ENCODE assay signal across 21 cellular contexts in the genomic region with DNA sequence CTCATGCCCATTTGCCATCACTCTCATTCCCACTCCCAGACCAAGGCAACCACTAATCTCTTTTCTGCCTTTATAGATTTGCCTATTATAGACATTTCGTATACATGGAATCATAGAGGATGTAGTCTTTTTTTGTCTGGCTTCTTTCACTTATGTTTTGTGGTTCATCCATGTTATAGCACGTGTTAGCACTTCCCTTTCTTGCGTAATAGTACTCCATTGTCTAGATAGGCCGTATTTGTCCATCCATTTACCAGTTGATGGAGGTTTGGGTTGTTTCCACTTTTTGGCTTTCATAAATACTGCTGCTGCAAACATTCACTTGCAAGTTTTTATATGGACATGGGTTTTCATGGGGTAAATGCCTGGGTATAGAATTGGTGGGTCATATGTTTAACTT. TPM values are rescaled to one million over a fixed set of nuclear protein-coding genes. Genes with fewer than 3 reads are reported as not detected.
"Had no signal": no experiment of that assay in that cellular context is flagged by ENCODE, and none has a peak within 500 bp of the region (broad histone marks: within the 10 kb centered on the region; RNA-seq: fewer than 3 reads in every experiment).

No MANE protein-coding gene starts in this region.

- H3K27ac ChIP-seq: cardiac muscle cell, esophagus squamous epithelium, heart right ventricle, neural progenitor cell, thyroid gland had no signal

- H3K36me3 ChIP-seq: cardiac muscle cell, esophagus squamous epithelium, heart right ventricle, thyroid gland had no signal

- H3K4me1 ChIP-seq: esophagus squamous epithelium, heart right ventricle, neural progenitor cell, thyroid gland had no signal

- H3K9me3 ChIP-seq: esophagus squamous epithelium, heart right ventricle, mucosa of descending colon, thyroid gland had no signal

- H3K27me3 ChIP-seq: cardiac muscle cell, esophagus squamous epithelium, neural progenitor cell, thyroid gland had no signal

- H3K4me3 ChIP-seq: cardiac muscle cell, esophagus squamous epithelium, heart right ventricle, mucosa of descending colon, neural progenitor cell, thyroid gland had no signal

- DNase-seq: activated CD4-positive, alpha-beta T cell treated with anti-CD3 and anti-CD28 coated beads, Interleukin-2, amount 50 U/mL, for 4 hours; activated naive CD8-positive, alpha-beta T cell treated with anti-CD3 and anti-CD28 coated beads for 36 hours; amniotic stem cell; dermis blood vessel endothelial cell; effector memory CD8-positive, alpha-beta T cell; esophagus squamous epithelium; heart right ventricle; mucosa of descending colon; naive B cell; stimulated activated CD4-positive, alpha-beta T cell treated with anti-CD3 and anti-CD28 coated beads, Interleukin-12 subunit alpha, Interleukin-12 subunit beta, amount 100 ng/mL, for 4 hours; stimulated activated CD4-positive, alpha-beta T cell treated with anti-CD3 and anti-CD28 coated beads, Interleukin-1b, Interleukin-23, amount 100 ng/mL, for 48 hours; stimulated activated CD8-positive, alpha-beta memory T cell treated with anti-CD3 and anti-CD28 coated beads, Interleukin-4, amount 100 ng/mL, for 48 hours; stimulated activated naive CD4-positive, alpha-beta T cell; thyroid gland had no signal

- H2AFZ ChIP-seq: neural progenitor cell had no signal

- H3K9ac ChIP-seq: neural progenitor cell had no signal

- H3K4me2 ChIP-seq: neural progenitor cell had no signal

RNA-seq across cellular contexts. Expression of a gene that starts 56.3 kb away (rescaled TPM):
- total RNA-seq: activated naive CD8-positive, alpha-beta T cell treated with anti-CD3 and anti-CD28 coated beads for 36 hours; cardiac muscle cell; chondrocyte; dermis blood vessel endothelial cell; esophagus squamous epithelium; heart right ventricle; liver; osteoblast; progenitor cell of endocrine pancreas; thyroid gland; ureter had no signal
- polyA plus RNA-seq: heart right ventricle, liver had no signal
